Comparison of ENCODE assay signal across 17 cellular contexts in genomic region chr19:38015216-38015615, GRCh38.
"Had no signal": no experiment of that assay in that cellular context is flagged by ENCODE, and none has a peak within 500 bp of the region (broad histone marks: within the 10 kb centered on the region; RNA-seq: fewer than 3 reads in every experiment).

No MANE protein-coding gene starts in this region.

- H3K9me3 Mint-ChIP-seq: activated CD4-positive, alpha-beta memory T cell treated with anti-CD3 and anti-CD28 coated beads for 36 hours; activated T-cell treated with anti-CD3 and anti-CD28 coated beads, Interleukin-2, amount 50 U/mL, for 4 hours; endodermal cell; memory B cell; neural crest cell; stimulated activated naive B cell treated with anti-CD40 and anti-IgM and Interleukin-4, amounts not matched to agents 10 μg/mL and 1 μg/mL and 100 μg/mL, for 72 hours; T-helper 2 cell treated with Interferon-gamma antibody and Interleukin-4, amounts not matched to agents 5 μg/mL and 100 μg/mL, for 36 hours; type B pancreatic cell had no signal

- ATAC-seq: activated T-cell treated with anti-CD3 and anti-CD28 coated beads, Interleukin-2, amount 50 U/mL, for 4 hours; esophagus mucosa; left lobe of liver; right cardiac atrium; stimulated activated naive B cell treated with anti-CD40 and anti-IgM and Interleukin-4, amounts not matched to agents 10 μg/mL and 1 μg/mL and 100 μg/mL, for 72 hours had no signal

- H3K27ac Mint-ChIP-seq: activated CD4-positive, alpha-beta memory T cell treated with anti-CD3 and anti-CD28 coated beads for 36 hours; activated naive CD8-positive, alpha-beta T cell; endodermal cell; T-helper 2 cell treated with Interferon-gamma antibody and Interleukin-4, amounts not matched to agents 5 μg/mL and 100 μg/mL, for 36 hours had no signal

- DNase-seq: activated CD4-positive, alpha-beta memory T cell treated with anti-CD3 and anti-CD28 coated beads for 36 hours; activated CD4-positive, alpha-beta T cell treated with anti-CD3 and anti-CD28 coated beads for 1 hour; activated gamma-delta T cell; activated T-cell treated with anti-CD3 and anti-CD28 coated beads, Interleukin-2, amount 50 U/mL, for 4 hours; endodermal cell; head of caudate nucleus; right cardiac atrium; small intestine; stimulated activated naive B cell treated with anti-CD40 and anti-IgM and Interleukin-4, amounts not matched to agents 10 μg/mL and 1 μg/mL and 100 μg/mL, for 72 hours; substantia nigra had no signal

- H3K27me3 Mint-ChIP-seq: activated CD4-positive, alpha-beta memory T cell treated with anti-CD3 and anti-CD28 coated beads for 36 hours; activated naive CD8-positive, alpha-beta T cell; memory B cell; stimulated activated naive B cell treated with anti-CD40 and anti-IgM and Interleukin-4, amounts not matched to agents 10 μg/mL and 1 μg/mL and 100 μg/mL, for 72 hours; type B pancreatic cell had no signal

- H3K36me3 Mint-ChIP-seq: activated CD4-positive, alpha-beta memory T cell treated with anti-CD3 and anti-CD28 coated beads for 36 hours had no signal

- H3K4me3 Mint-ChIP-seq: activated CD4-positive, alpha-beta memory T cell treated with anti-CD3 and anti-CD28 coated beads for 36 hours; activated naive CD8-positive, alpha-beta T cell; activated T-cell treated with anti-CD3 and anti-CD28 coated beads, Interleukin-2, amount 50 U/mL, for 4 hours; endodermal cell; memory B cell; neural crest cell; stimulated activated naive B cell treated with anti-CD40 and anti-IgM and Interleukin-4, amounts not matched to agents 10 μg/mL and 1 μg/mL and 100 μg/mL, for 72 hours; T-helper 2 cell treated with Interferon-gamma antibody and Interleukin-4, amounts not matched to agents 5 μg/mL and 100 μg/mL, for 36 hours; type B pancreatic cell had no signal
